Comparison of ENCODE assay signal across 1 cellular context in the genomic region with DNA sequence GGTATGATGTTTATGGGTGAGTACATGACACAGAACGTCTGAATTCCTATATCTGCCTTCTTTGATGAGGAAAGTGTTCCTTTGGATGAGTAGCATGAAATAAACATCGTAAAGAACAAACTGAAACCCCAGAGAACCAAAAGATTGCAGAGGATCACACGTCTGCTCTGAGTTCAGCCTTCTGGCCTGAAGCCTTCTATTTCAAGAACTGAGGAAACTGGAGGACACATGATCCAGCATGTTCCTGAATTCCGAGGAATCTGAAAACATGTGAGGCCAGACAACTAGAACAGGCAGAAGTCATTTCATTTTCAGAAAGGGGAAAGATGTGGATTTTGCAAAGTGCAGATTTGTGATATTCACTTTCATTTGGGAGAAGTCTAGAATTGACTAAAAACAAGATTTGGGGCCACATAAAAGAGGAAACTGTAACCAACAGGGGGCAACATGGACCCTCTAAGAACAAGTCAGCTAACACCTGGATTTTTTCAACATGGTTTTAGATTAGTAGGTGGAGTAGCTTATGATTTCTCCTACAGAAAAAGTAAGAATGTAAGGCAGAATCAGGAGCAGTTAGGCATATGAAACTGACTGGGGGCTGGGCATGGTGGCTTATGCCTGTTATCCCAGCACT.
TF ChIP-seq lines count a peak whose summit lies in the region.

No MANE protein-coding gene starts in this region.

TF ChIP-seq in H1, 55 proteins besides CTCF, POLR2A, EP300 and RAD21:
- TF ChIP-seq SP1 (IDR thresholded peaks at IDR 0.05; ENCODE audit: low read depth, low read length) (no peak), POLR2AphosphoS5 (IDR thresholded peaks at IDR 0.05; ENCODE audit: low read depth, low read length) (no peak), YY1 (IDR thresholded peaks at IDR 0.05; ENCODE audit: low read depth, low read length) (no peak), PHF8 (conservative IDR thresholded peaks at IDR 0.05; ENCODE audit: low read depth, low read length) (no peak), SIN3A (conservative IDR thresholded peaks at IDR 0.05 in 1 of 2, IDR thresholded peaks at IDR 0.05 in 1 of 2; ENCODE audit: low read depth in 1 of 2, low read length in 2 of 2) (no peak), ZNF274 (IDR thresholded peaks at IDR 0.05; ENCODE audit: borderline replicate concordance, extremely low read depth, low read length) (no peak), KDM4A (IDR thresholded peaks at IDR 0.05; ENCODE audit: low read depth, low read length, severe bottlenecking) (no peak), CEBPB (IDR thresholded peaks at IDR 0.05; ENCODE audit: low read depth, low read length) (no peak), MAFK (IDR thresholded peaks at IDR 0.05; ENCODE audit: low read depth, low read length) (no peak), RFX5 (IDR thresholded peaks at IDR 0.05; ENCODE audit: borderline replicate concordance, low read depth, low read length) (no peak), BACH1 (IDR thresholded peaks at IDR 0.05; ENCODE audit: low read length) (no peak), CHD2 (IDR thresholded peaks at IDR 0.05; ENCODE audit: low read length) (no peak), CBX8 (IDR thresholded peaks at IDR 0.05; ENCODE audit: borderline replicate concordance, low read depth, low read length) (no peak), TAF1 (IDR thresholded peaks at IDR 0.05; ENCODE audit: low read depth, low read length) (no peak), RBBP5 (IDR thresholded peaks at IDR 0.05; ENCODE audit: borderline replicate concordance, low read depth, low read length) (no peak), TEAD4 (IDR thresholded peaks at IDR 0.05; ENCODE audit: low read depth, low read length) (no peak), CTBP2 (IDR thresholded peaks at IDR 0.05; ENCODE audit: borderline replicate concordance, insufficient read depth, insufficient read length, low read length) (no peak), BRCA1 (IDR thresholded peaks at IDR 0.05; ENCODE audit: low read depth, low read length) (no peak)
- TF ChIP-seq, protein P1, sequence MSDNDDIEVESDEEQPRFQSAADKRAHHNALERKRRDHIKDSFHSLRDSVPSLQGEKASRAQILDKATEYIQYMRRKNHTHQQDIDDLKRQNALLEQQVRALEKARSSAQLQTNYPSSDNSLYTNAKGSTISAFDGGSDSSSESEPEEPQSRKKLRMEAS (IDR thresholded peaks at IDR 0.05), result no peak
- TF ChIP-seq, protein P2, sequence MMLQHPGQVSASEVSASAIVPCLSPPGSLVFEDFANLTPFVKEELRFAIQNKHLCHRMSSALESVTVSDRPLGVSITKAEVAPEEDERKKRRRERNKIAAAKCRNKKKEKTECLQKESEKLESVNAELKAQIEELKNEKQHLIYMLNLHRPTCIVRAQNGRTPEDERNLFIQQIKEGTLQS (IDR thresholded peaks at IDR 0.05; ENCODE audit: insufficient read depth, low read depth, low read length), result no peak
